In genomic region chr2:184890311-184890710, GRCh38 we compare ENCODE assay signal across 16 cellular contexts.
DNase-seq lines count a peak whose midpoint lies in the region; ATAC-seq lines count a peak whose summit lies in the region.
"Had no signal": no experiment of that assay in that cellular context is flagged by ENCODE, and none has a peak within 500 bp of the region (broad histone marks: within the 10 kb centered on the region; RNA-seq: fewer than 3 reads in every experiment).

No MANE protein-coding gene starts in this region.

- no peak overlapping the region for H3K14ac ChIP-seq in neuronal stem cell (ENCODE audit: low read length)

- H3K4me2 ChIP-seq in neuronal stem cell (ENCODE audit: insufficient read depth, low read length, poor library complexity, severe bottlenecking): no peak overlapping the region

- peak overlapping the region; percentile 9 for H2AFZ ChIP-seq in neuronal stem cell (ENCODE audit: low read length)
- H2AFZ ChIP-seq: parathyroid adenoma had no signal

- H2BK5ac ChIP-seq in neuronal stem cell (ENCODE audit: low read length): no peak overlapping the region

- no peak overlapping the region for H3K9ac ChIP-seq in neuronal stem cell (ENCODE audit: low read depth, low read length, poor library complexity)
- H3K9ac ChIP-seq: parathyroid adenoma had no signal

- H3K18ac ChIP-seq in neuronal stem cell (ENCODE audit: low read length): no peak overlapping the region

- H3K4me1 ChIP-seq in neuronal stem cell (ENCODE audit: control insufficient read depth in 2 of 2, insufficient read depth in 1 of 2, low read depth in 1 of 2, low read length in 2 of 2): no peaks in the 10 kb centered on the region
- H3K4me1 ChIP-seq: parathyroid adenoma had no signal

- no peak overlapping the region for H2BK12ac ChIP-seq in neuronal stem cell (ENCODE audit: low read length)

- peak; percentile 90 for ATAC-seq in GM21786 (IDR thresholded peaks at IDR 0.05; ENCODE audit: unreplicated experiment)
- ATAC-seq: HCT116, T-cell had no signal

- no peak overlapping the region for H2BK120ac ChIP-seq in neuronal stem cell (ENCODE audit: low read depth, low read length)

- no peaks in the 10 kb centered on the region for H3K27me3 Mint-ChIP-seq in T-helper 1 cell treated with Interleukin-12 subunit alpha and Interleukin-12 subunit beta and Interleukin-4 antibody, amounts not matched to agents 30 μg/mL and 1 μg/mL, for 36 hours (ENCODE audit: low read depth)
- H3K27me3 Mint-ChIP-seq: T-cell had no signal

- H3K27ac Mint-ChIP-seq in T-helper 1 cell treated with Interleukin-12 subunit alpha and Interleukin-12 subunit beta and Interleukin-4 antibody, amounts not matched to agents 30 μg/mL and 1 μg/mL, for 36 hours: peak overlapping the region; percentile 50
- H3K27ac Mint-ChIP-seq: T-cell had no signal

- no peak overlapping the region for H2BK15ac ChIP-seq in neuronal stem cell (ENCODE audit: low read length)

- H3K23ac ChIP-seq in neuronal stem cell (ENCODE audit: low read depth, low read length, poor library complexity): no peak overlapping the region

- peaks cover 15% of the 10 kb centered on the region for H3K9me3 Mint-ChIP-seq in T-helper 1 cell treated with Interleukin-12 subunit alpha and Interleukin-12 subunit beta and Interleukin-4 antibody, amounts not matched to agents 30 μg/mL and 1 μg/mL, for 36 hours

- H2AK5ac ChIP-seq in neuronal stem cell (ENCODE audit: low read depth, low read length): no peak overlapping the region

- no peak overlapping the region for H3K27ac ChIP-seq in neuronal stem cell (replicated peaks; ENCODE audit: low read length)
- H3K27ac ChIP-seq: coronary artery, parathyroid adenoma had no signal

- H4K91ac ChIP-seq in neuronal stem cell (ENCODE audit: low read depth, low read length, poor library complexity): no peak overlapping the region

- H3K4me3 Mint-ChIP-seq in T-helper 1 cell treated with Interleukin-12 subunit alpha and Interleukin-12 subunit beta and Interleukin-4 antibody, amounts not matched to agents 30 μg/mL and 1 μg/mL, for 36 hours: peak overlapping the region; percentile 7
- H3K4me3 Mint-ChIP-seq: T-cell had no signal

- H3K36me3 Mint-ChIP-seq in T-helper 1 cell treated with Interleukin-12 subunit alpha and Interleukin-12 subunit beta and Interleukin-4 antibody, amounts not matched to agents 30 μg/mL and 1 μg/mL, for 36 hours (ENCODE audit: low read depth): no peaks in the 10 kb centered on the region
- H3K36me3 Mint-ChIP-seq: T-cell had no signal

- no peaks in the 10 kb centered on the region for H3K36me3 ChIP-seq in neuronal stem cell (replicated peaks in 1 of 2; ENCODE audit: control insufficient read depth in 2 of 2, insufficient read depth in 2 of 2, low read length in 2 of 2)

- H3K4me3 ChIP-seq in neuronal stem cell (ENCODE audit: low read length in 2 of 2): no peak overlapping the region
- H3K4me3 ChIP-seq: coronary artery had no signal

- DNase-seq in T-helper 1 cell (no peak), M059J (ENCODE audit: low read depth) (peak; percentile 4), neuronal stem cell (ENCODE audit: low spot score) (no peak), COLO829 (ENCODE audit: low spot score) (no peak), SHP77 treated with DMSO at 0.1 percent for 48 hours (lab: John Stamatoyannopoulos, UW) (no peak), AG08396 (ENCODE audit: low spot score) (no peak)
- DNase-seq: activated CD4-positive, alpha-beta T cell treated with anti-CD3 and anti-CD28 coated beads for 48 hours; amniotic stem cell; erythroblast; hippocampal formation; T-cell had no signal

- no peaks in the 10 kb centered on the region for H3K79me1 ChIP-seq in neuronal stem cell (ENCODE audit: low read depth, low read length)

- H3K4me1 Mint-ChIP-seq in T-helper 1 cell treated with Interleukin-12 subunit alpha and Interleukin-12 subunit beta and Interleukin-4 antibody, amounts not matched to agents 30 μg/mL and 1 μg/mL, for 36 hours (ENCODE audit: low read depth): peaks cover 3% of the 10 kb centered on the region
- H3K4me1 Mint-ChIP-seq: T-cell had no signal

- H3K4ac ChIP-seq in neuronal stem cell (ENCODE audit: low read length): no peak overlapping the region

- peaks cover 0 to 2% of the 10 kb centered on the region in 2 donors for H3K9me3 ChIP-seq in neuronal stem cell (replicated peaks in 1 of 2; ENCODE audit: control insufficient read depth in 2 of 2, insufficient read depth in 1 of 2, low read depth in 1 of 2, low read length in 2 of 2)

- no peak overlapping the region for H4K8ac ChIP-seq in neuronal stem cell (ENCODE audit: low read depth, low read length)

- H3K27me3 ChIP-seq in neuronal stem cell (ENCODE audit: control insufficient read depth in 3 of 3, insufficient read depth in 3 of 3, low read depth in 1 of 3, low read length in 3 of 3): no peaks in the 10 kb centered on the region
